22 cellular contexts compared by ENCODE assay signal in the genomic region with DNA sequence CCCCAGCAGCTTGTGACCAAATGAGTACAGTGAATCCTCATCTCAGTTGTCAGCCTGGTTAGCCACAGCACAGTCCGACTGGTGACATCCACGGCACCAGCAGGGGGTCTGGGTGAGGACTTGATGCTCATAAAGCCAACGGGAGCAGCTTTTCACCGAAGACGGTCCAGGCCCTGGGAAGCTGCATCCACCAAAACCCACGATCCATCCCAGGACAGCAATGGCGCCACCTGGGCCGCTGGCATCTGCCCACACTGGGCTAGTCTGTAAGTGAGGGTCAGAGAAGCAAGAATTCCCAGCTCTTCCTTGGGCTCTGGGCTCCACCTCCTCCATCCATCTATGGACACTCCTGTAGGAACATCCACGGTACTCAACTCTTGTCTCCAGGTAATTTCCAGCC. TPM values are rescaled to one million over a fixed set of nuclear protein-coding genes. Genes with fewer than 3 reads are reported as not detected.
DNase-seq lines count a peak whose midpoint lies in the region; ATAC-seq and TF ChIP-seq lines count a peak whose summit lies in the region.
"Had no signal": no experiment of that assay in that cellular context is flagged by ENCODE, and none has a peak within 500 bp of the region (broad histone marks: within the 10 kb centered on the region; RNA-seq: fewer than 3 reads in every experiment).

No MANE protein-coding gene starts in this region.

- H3K9me3 Mint-ChIP-seq in naive B cell = no peaks in the 10 kb centered on the region

- intact Hi-C loops in spleen (cut with DNase I; ENCODE audit: low total_unique reads) = no loop called here
- intact Hi-C loops in transverse colon (cut with DNase I; ENCODE audit: low total_unique reads) = loop anchor here (5.0 kb wide), 1 partner anchor 59 kb away; no protein-coding TSS in a partner anchor

- in situ Hi-C loops in transverse colon (cut with MboI; ENCODE audit: low pct_ligation_motif_present in 1 of 4, low pct_unique_long_range_greater_than_20kb in 1 of 4, low sequenced_read_pairs in 3 of 4) = no loop called here

- H3K27me3 ChIP-seq in RWPE2 (ENCODE audit: insufficient read depth, poor library complexity, severe bottlenecking) = no peaks in the 10 kb centered on the region
- no peaks in the 10 kb centered on the region for H3K27me3 ChIP-seq in spleen (replicated peaks in 1 of 7)
- no peaks in the 10 kb centered on the region for H3K27me3 ChIP-seq in transverse colon
- H3K27me3 ChIP-seq: BE2C had no signal

- TF ChIP-seq EP300 in transverse colon (IDR thresholded peaks at IDR 0.05; ENCODE audit: low read depth) = no peak

- H3K4me3 Mint-ChIP-seq in naive B cell = no peak overlapping the region
- H3K4me3 Mint-ChIP-seq: CD4-positive, CD25-positive, alpha-beta regulatory T cell had no signal

- ATAC-seq in RWPE2 (ENCODE audit: low read depth) (no peak), naive B cell (ENCODE audit: low read depth in 2 of 2) (no peak)

- peaks cover under 1 to 4% (median 4%) of the 10 kb centered on the region in 3 donors for H3K27me3 Mint-ChIP-seq in naive B cell

- H3K27ac Mint-ChIP-seq in naive B cell = peak overlapping the region; percentile 26 to 92 (median 58)
- H3K27ac Mint-ChIP-seq: CD4-positive, CD25-positive, alpha-beta regulatory T cell had no signal

- peak; percentile 37 for DNase-seq in activated effector memory CD4-positive, alpha-beta T cell treated with anti-CD3 and anti-CD28 coated beads, Interleukin-2, amount 50 U/mL, for 16 hours
- DNase-seq in activated effector memory CD4-positive, alpha-beta T cell treated with Interleukin-2 at 50 U/mL for 16 hours = no peak
- DNase-seq in RWPE2 (ENCODE audit: low spot score) (peak; percentile 42), naive B cell (no peak), spleen (peak; percentile 46), retina (no peak), transverse colon (no peak)
- no peak for DNase-seq in stimulated activated CD4-positive, alpha-beta T cell treated with anti-CD3 and anti-CD28 coated beads, Interleukin-4, amount 100 ng/mL, for 4 hours
- DNase-seq: 8988T; ACHN; BE2C; CD4-positive, CD25-positive, alpha-beta regulatory T cell; DMS153; NCI-H1048; NCI-H1694; NCI-H2029 treated with DMSO at 0.1 percent for 48 hours; NCI-H2227 treated with DMSO at 0.1 percent for 48 hours; NCI-H526 treated with DMSO at 0.1 percent for 48 hours; SHP77 treated with DMSO at 0.1 percent for 48 hours had no signal

- TF ChIP-seq POLR2A in spleen (IDR thresholded peaks at IDR 0.05) (no peak), transverse colon (IDR thresholded peaks at IDR 0.05) (no peak)

- H3K4me3 ChIP-seq in RWPE2 (ENCODE audit: severe bottlenecking) (no peak overlapping the region), spleen (no peak overlapping the region), transverse colon (no peak overlapping the region)

- no peaks in the 10 kb centered on the region for H3K9me3 ChIP-seq in RWPE2 (ENCODE audit: severe bottlenecking)
- H3K9me3 ChIP-seq in spleen = no peaks in the 10 kb centered on the region
- no peaks in the 10 kb centered on the region for H3K9me3 ChIP-seq in transverse colon
- H3K9me3 ChIP-seq: BE2C had no signal

- TF ChIP-seq CTCF in RWPE2 (IDR thresholded peaks at IDR 0.05; ENCODE audit: poor library complexity, severe bottlenecking) = no peak
- TF ChIP-seq CTCF in spleen (IDR thresholded peaks at IDR 0.05 in 8 of 11, conservative IDR thresholded peaks at IDR 0.05 in 3 of 11) = no peak
- TF ChIP-seq CTCF in transverse colon (IDR thresholded peaks at IDR 0.05) = no peak

- WGBS in spleen, 5 donors = 93 to 97% (median 94%) methylated on average over 9 of the region's 9 CpGs
- WGBS in transverse colon (ENCODE audit: low coverage in 1 of 2), 2 donors = 92 to 100% methylated on average over 1 to 9 of the region's 9 CpGs

- H3K4me1 ChIP-seq in RWPE2 (ENCODE audit: insufficient read depth, poor library complexity, severe bottlenecking) (no peaks in the 10 kb centered on the region), spleen (peaks cover 4 to 35% (median 20%) of the 10 kb centered on the region in 6 donors), transverse colon (no peaks in the 10 kb centered on the region)

- no peaks in the 10 kb centered on the region for H3K36me3 Mint-ChIP-seq in naive B cell
- H3K36me3 Mint-ChIP-seq: CD4-positive, CD25-positive, alpha-beta regulatory T cell had no signal

- H3K36me3 ChIP-seq in RWPE2 (ENCODE audit: low read depth) (no peaks in the 10 kb centered on the region), spleen (no peaks in the 10 kb centered on the region), transverse colon (no peaks in the 10 kb centered on the region)
- H3K36me3 ChIP-seq: BE2C had no signal

- H3K4me1 Mint-ChIP-seq in naive B cell = peaks cover 20 to 35% (median 23%) of the 10 kb centered on the region in 3 donors

- H3K27ac ChIP-seq in RWPE2 (ENCODE audit: poor library complexity, severe bottlenecking) = no peak overlapping the region
- no peak overlapping the region for H3K27ac ChIP-seq in spleen
- no peak overlapping the region for H3K27ac ChIP-seq in transverse colon
- H3K27ac ChIP-seq: RWPE1 had no signal

RNA-seq across cellular contexts. Expression of a gene that starts 25.1 kb away (rescaled TPM):
- polyA plus RNA-seq in naive B cell (ENCODE audit: low read depth in 6 of 6) = not detected
- 100 to 1,000 TPM in 5 of 7 donors, 10 to 100 TPM in 2; 75.4 to 230 (median 140) TPM for total RNA-seq in spleen
- 10 to 100 TPM; 40.8 to 71.5 (median 51.4) TPM for polyA plus RNA-seq in spleen
- total RNA-seq in transverse colon = 10 to 100 TPM; 29.2 to 62.5 (median 46.0) TPM
- total RNA-seq: CD4-positive, CD25-positive, alpha-beta regulatory T cell; HT-29; NCI-H460 had no signal
- polyA plus RNA-seq: CD4-positive, CD25-positive, alpha-beta regulatory T cell had no signal

RNA-seq across cellular contexts. Expression of a gene that starts 27.6 kb away (rescaled TPM):
- under 1 TPM in 5 of 6 donors, not detected in 1; 0.24 to 0.87 (median 0.84) TPM for polyA plus RNA-seq in naive B cell (ENCODE audit: low read depth in 6 of 6)
- 1 to 10 TPM in 6 of 7 donors, under 1 TPM in 1; 0.95 to 2.2 (median 1.7) TPM for total RNA-seq in spleen
- polyA plus RNA-seq in spleen = 1 to 10 TPM; 1.3 to 1.9 (median 1.5) TPM
- under 1 TPM in 2 of 4 donors, not detected in 2; 0.27 to 0.79 TPM for total RNA-seq in transverse colon
- total RNA-seq: NCI-H460 had no signal

Comparison
In these comparisons a context has a peak if more than half of its experiments do, and no peak if none do; other contexts are left out.
1. DNase-seq: peak in activated effector memory CD4-positive, alpha-beta T cell treated with anti-CD3 and anti-CD28 coated beads, Interleukin-2, amount 50 U/mL, for 16 hours (single experiment), RWPE2 (single experiment) and spleen (single experiment); none in activated effector memory CD4-positive, alpha-beta T cell treated with Interleukin-2 at 50 U/mL for 16 hours (single experiment), naive B cell (single experiment), stimulated activated CD4-positive, alpha-beta T cell treated with anti-CD3 and anti-CD28 coated beads, Interleukin-4, amount 100 ng/mL, for 4 hours (0 of 2), retina (single experiment) and transverse colon (single experiment).